12 cellular contexts compared by ENCODE assay signal in genomic region chr6:41286544-41287346, GRCh38. TPM values are rescaled to one million over a fixed set of nuclear protein-coding genes. Genes with fewer than 3 reads are reported as not detected.
DNase-seq lines count a peak whose midpoint lies in the region; ATAC-seq and TF ChIP-seq lines count a peak whose summit lies in the region.
"Had no signal": no experiment of that assay in that cellular context is flagged by ENCODE, and none has a peak within 500 bp of the region (broad histone marks: within the 10 kb centered on the region; RNA-seq: fewer than 3 reads in every experiment).

TREM1 (minus strand) TSS chr6:41286682; CDS start chr6:41286655, 27 bp downstream.

- H3K9me3 Mint-ChIP-seq in MCF 10A (ENCODE audit: unreplicated experiment), result no peaks in the 10 kb centered on the region
- H3K9me3 Mint-ChIP-seq in effector memory CD8-positive, alpha-beta T cell, result no peaks in the 10 kb centered on the region
- H3K9me3 Mint-ChIP-seq: CD8-positive, alpha-beta T cell had no signal

- H3K4me3 ChIP-seq in breast epithelium, result no peak within 1 kb of the TSS
- no peak within 1 kb of the TSS for H3K4me3 ChIP-seq in aorta (ENCODE audit: low read length in 2 of 2)

- no peak for TF ChIP-seq CTCF in MCF 10A (IDR thresholded peaks at IDR 0.05; ENCODE audit: unreplicated experiment)
- TF ChIP-seq CTCF in breast epithelium (IDR thresholded peaks at IDR 0.05), result no peak

- no peaks in the 10 kb centered on the region for H3K36me3 Mint-ChIP-seq in MCF 10A (ENCODE audit: insufficient read depth, unreplicated experiment)
- peaks cover 4% of the 10 kb centered on the region for H3K36me3 Mint-ChIP-seq in effector memory CD8-positive, alpha-beta T cell (ENCODE audit: insufficient read depth)
- H3K36me3 Mint-ChIP-seq: CD8-positive, alpha-beta T cell had no signal

- H3K36me3 ChIP-seq in breast epithelium (no peaks in the 10 kb centered on the region), aorta (ENCODE audit: control insufficient read depth in 1 of 2, insufficient read depth in 2 of 2, low read length in 1 of 2) (no peaks in the 10 kb centered on the region)

- BruUV-seq in MCF 10A (replicated peaks; lab: Mats Ljungman, UMichigan), result TSS peak; percentile 95

- peak; percentile 48 for ATAC-seq in left lobe of liver
- ATAC-seq in aorta (ENCODE audit: low FRiP score), result peak; percentile 59
- no peak for ATAC-seq in HG03159 (IDR thresholded peaks at IDR 0.05; ENCODE audit: unreplicated experiment)
- ATAC-seq in effector memory CD8-positive, alpha-beta T cell (replicated peaks), result no peak
- ATAC-seq: CD8-positive, alpha-beta T cell had no signal

- H3K27me3 ChIP-seq in breast epithelium, result no peaks in the 10 kb centered on the region
- H3K27me3 ChIP-seq in aorta (ENCODE audit: control insufficient read depth in 1 of 2, insufficient read depth in 2 of 2, low read length in 1 of 2), result peaks cover 0 to 2% of the 10 kb centered on the region in 2 donors

- peak within 1 kb of the TSS; percentile 95 for H3K27ac Mint-ChIP-seq in MCF 10A (ENCODE audit: low read depth, unreplicated experiment)
- peak within 1 kb of the TSS in 1 of 2 donors; percentile 56 for H3K27ac Mint-ChIP-seq in effector memory CD8-positive, alpha-beta T cell
- H3K27ac Mint-ChIP-seq: CD8-positive, alpha-beta T cell had no signal

- no peaks in the 10 kb centered on the region for H3K4me1 ChIP-seq in breast epithelium
- H3K4me1 ChIP-seq in aorta (ENCODE audit: control insufficient read depth in 1 of 2, insufficient read depth in 2 of 2, low read length in 2 of 2), result no peaks in the 10 kb centered on the region

- H3K4me3 Mint-ChIP-seq in MCF 10A (ENCODE audit: unreplicated experiment), result no peak within 1 kb of the TSS
- no peak within 1 kb of the TSS for H3K4me3 Mint-ChIP-seq in effector memory CD8-positive, alpha-beta T cell
- H3K4me3 Mint-ChIP-seq: CD8-positive, alpha-beta T cell had no signal

- TF ChIP-seq POLR2A in breast epithelium (IDR thresholded peaks at IDR 0.05), result no peak

- POLR2A ChIA-PET in MCF 10A (lab: Yijun Ruan, JAX), result interaction anchor here (0.5 to 1.1 kb wide), 3 partner anchors 12 to 1882 kb away, joined by 3 to 6 read pairs (median 3); no protein-coding TSS in a partner anchor

- H3K9me3 ChIP-seq in breast epithelium (no peaks in the 10 kb centered on the region), aorta (ENCODE audit: control insufficient read depth, low read length) (no peaks in the 10 kb centered on the region)

- DNase-seq in MCF 10A (ENCODE audit: unreplicated experiment), result peak; percentile 92
- DNase-seq in breast epithelium (ENCODE audit: low spot score in 2 of 2), result no peak
- DNase-seq in amniotic epithelial cell (ENCODE audit: low read depth), result peak; percentile 93
- no peak for DNase-seq in left lobe of liver (ENCODE audit: low spot score)
- peak in 1 of 2 donors; percentile 76 for DNase-seq in aorta
- DNase-seq in GM19240 (ENCODE audit: insufficient read length, low spot score), result no peak
- DNase-seq in effector memory CD8-positive, alpha-beta T cell, result no peak
- DNase-seq: activated CD4-positive, alpha-beta T cell treated with anti-CD3 and anti-CD28 coated beads, Interleukin-2, amount 50 U/mL, for 4 hours; CD8-positive, alpha-beta T cell; NCI-H1105 had no signal

- 73 to 74% methylated on average over 8 of the region's 8 CpGs for WGBS in aorta, 2 donors

- H3K27me3 Mint-ChIP-seq in MCF 10A (ENCODE audit: insufficient read depth, unreplicated experiment), result no peaks in the 10 kb centered on the region
- peaks cover 31 to 58% of the 10 kb centered on the region in 2 donors for H3K27me3 Mint-ChIP-seq in effector memory CD8-positive, alpha-beta T cell

- CTCF ChIA-PET in MCF 10A (lab: Yijun Ruan, JAX), result interaction anchor here (0.7 to 1.7 kb wide), 2 partner anchors 21 to 33 kb away, joined by 3 to 8 read pairs; no protein-coding TSS in a partner anchor

- peaks cover 24% of the 10 kb centered on the region for H3K4me1 Mint-ChIP-seq in MCF 10A (ENCODE audit: insufficient read depth, unreplicated experiment)
- no peaks in the 10 kb centered on the region for H3K4me1 Mint-ChIP-seq in effector memory CD8-positive, alpha-beta T cell (ENCODE audit: low read depth in 2 of 2)

- intact Hi-C loops in MCF 10A (cut with micrococcal nuclease) (no loop called here), breast epithelium (cut with DNase I; ENCODE audit: low total_unique reads) (no loop called here), aorta (cut with DNase I) (no loop called here)

- H3K27ac ChIP-seq in breast epithelium, result no peak within 1 kb of the TSS
- no peak within 1 kb of the TSS for H3K27ac ChIP-seq in aorta (ENCODE audit: low read depth in 1 of 2, low read length in 2 of 2)

RNA-seq across cellular contexts. Expression of gene TREM1, which starts in this region (rescaled TPM):
- total RNA-seq in MCF 10A (2022) (9.9 and 15.8 TPM in 2 replicates), breast epithelium (1 to 10 TPM in 2 of 3 donors, under 1 TPM in 1; 0.98 to 2.8 (median 1.3) TPM), left lobe of liver (0.25 TPM), aorta (10 to 100 TPM in 1 of 2 donors, 1 to 10 TPM in 1; 6.2 to 18.4 TPM)
- polyA plus RNA-seq in aorta, result 1 to 10 TPM in 1 of 2 donors, not detected in 1; 6.5 TPM
- total RNA-seq: pulmonary artery endothelial cell had no signal

Comparison
In these comparisons a context has a peak if more than half of its experiments do, and no peak if none do; other contexts are left out.
1. DNase-seq: peak in MCF 10A (single experiment) and amniotic epithelial cell (single experiment); none in breast epithelium (0 of 2), left lobe of liver (single experiment), GM19240 (single experiment) and effector memory CD8-positive, alpha-beta T cell (0 of 3).
2. Peak in ATAC-seq in left lobe of liver; RNA of the gene not detected or under 1 TPM.